Comparison of ENCODE assay signal across 17 cellular contexts in the genomic region with DNA sequence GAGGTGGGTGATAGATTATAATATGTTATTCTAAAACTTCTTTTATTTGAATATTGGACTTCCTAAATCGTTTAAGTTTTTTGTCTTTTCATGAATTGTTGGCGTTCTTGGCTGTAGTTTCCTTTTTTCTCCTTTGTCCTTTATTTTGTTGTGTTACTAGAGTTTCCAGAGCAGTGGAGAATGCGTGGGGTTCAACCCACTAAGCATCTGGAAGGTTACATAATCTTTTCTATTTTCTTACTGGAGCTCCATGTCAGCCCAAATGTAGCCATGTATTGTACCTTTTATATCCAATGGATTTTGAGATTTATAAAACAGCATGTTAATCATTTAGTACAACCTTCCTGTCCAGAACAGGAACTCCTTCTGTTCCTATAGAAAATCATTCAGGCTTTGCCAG.
DNase-seq lines count a peak whose midpoint lies in the region; ATAC-seq and TF ChIP-seq lines count a peak whose summit lies in the region.
"Had no signal": no experiment of that assay in that cellular context is flagged by ENCODE, and none has a peak within 500 bp of the region (broad histone marks: within the 10 kb centered on the region; RNA-seq: fewer than 3 reads in every experiment).

No MANE protein-coding gene starts in this region.

- peak overlapping the region; percentile 90 for H3K27ac Mint-ChIP-seq in activated T-cell treated with anti-CD3 and anti-CD28 coated beads, Interleukin-2, amount 50 U/mL, for 72 hours
- H3K27ac Mint-ChIP-seq in CD8-positive, alpha-beta memory T cell, result peak overlapping the region in 7 of 8 donors; percentile 4 to 89 (median 40)
- peak overlapping the region; percentile 83 for H3K27ac Mint-ChIP-seq in mesothelial cell of epicardium
- H3K27ac Mint-ChIP-seq in T-helper 2 cell treated with Interferon-gamma antibody and Interleukin-4, amounts not matched to agents 5 μg/mL and 100 μg/mL, for 36 hours, result no peak overlapping the region
- H3K27ac Mint-ChIP-seq: HFFc6 had no signal

- H3K9ac ChIP-seq in skeletal muscle tissue (ENCODE audit: low read depth in 1 of 3, low read length in 3 of 3), result no peak overlapping the region
- H3K9ac ChIP-seq in PC-3 (ENCODE audit: low read length), result no peak overlapping the region
- H3K9ac ChIP-seq: SK-N-SH had no signal

- no peak overlapping the region for H3K4me2 ChIP-seq in PC-3 (ENCODE audit: low read length)
- H3K4me2 ChIP-seq: SK-N-SH had no signal

- H3K4me3 Mint-ChIP-seq in activated T-cell treated with anti-CD3 and anti-CD28 coated beads, Interleukin-2, amount 50 U/mL, for 72 hours, result no peak overlapping the region
- H3K4me3 Mint-ChIP-seq in CD8-positive, alpha-beta memory T cell, result no peak overlapping the region
- H3K4me3 Mint-ChIP-seq in mesothelial cell of epicardium, result no peak overlapping the region
- no peak overlapping the region for H3K4me3 Mint-ChIP-seq in T-helper 2 cell treated with Interferon-gamma antibody and Interleukin-4, amounts not matched to agents 5 μg/mL and 100 μg/mL, for 36 hours
- H3K4me3 Mint-ChIP-seq: HFFc6 had no signal

- H3K9me2 ChIP-seq in PC-3 (replicated peaks; ENCODE audit: low read length), result no peaks in the 10 kb centered on the region
- H3K9me2 ChIP-seq: SK-N-SH had no signal

- peaks cover 25% of the 10 kb centered on the region for H4K20me1 ChIP-seq in PC-3 (ENCODE audit: low read length)

- BruUV-seq in PC-3 (replicated peaks; lab: Mats Ljungman, UMichigan), result no TSS peak

- H3K36me3 Mint-ChIP-seq in activated T-cell treated with anti-CD3 and anti-CD28 coated beads, Interleukin-2, amount 50 U/mL, for 72 hours (ENCODE audit: insufficient read depth in 2 of 2), result peaks cover 18 to 49% of the 10 kb centered on the region in 2 donors
- H3K36me3 Mint-ChIP-seq in CD8-positive, alpha-beta memory T cell, result peaks cover 0 to 96% (median 25%) of the 10 kb centered on the region in 3 donors
- peaks cover 51% of the 10 kb centered on the region for H3K36me3 Mint-ChIP-seq in mesothelial cell of epicardium
- peaks cover 63% of the 10 kb centered on the region for H3K36me3 Mint-ChIP-seq in T-helper 2 cell treated with Interferon-gamma antibody and Interleukin-4, amounts not matched to agents 5 μg/mL and 100 μg/mL, for 36 hours (ENCODE audit: low read depth)

- H2AFZ ChIP-seq in PC-3 (ENCODE audit: low read length), result no peak overlapping the region

- peaks cover 66% of the 10 kb centered on the region for H3K4me1 Mint-ChIP-seq in activated T-cell treated with anti-CD3 and anti-CD28 coated beads, Interleukin-2, amount 50 U/mL, for 72 hours (ENCODE audit: low read depth)
- H3K4me1 Mint-ChIP-seq in CD8-positive, alpha-beta memory T cell, result peaks cover 64 to 90% (median 87%) of the 10 kb centered on the region in 3 donors
- H3K4me1 Mint-ChIP-seq in mesothelial cell of epicardium, result peaks cover 42% of the 10 kb centered on the region
- peaks cover 47% of the 10 kb centered on the region for H3K4me1 Mint-ChIP-seq in T-helper 2 cell treated with Interferon-gamma antibody and Interleukin-4, amounts not matched to agents 5 μg/mL and 100 μg/mL, for 36 hours (ENCODE audit: low read depth)

- H3K27me3 Mint-ChIP-seq in activated T-cell treated with anti-CD3 and anti-CD28 coated beads, Interleukin-2, amount 50 U/mL, for 72 hours (ENCODE audit: low read depth), result no peaks in the 10 kb centered on the region
- H3K27me3 Mint-ChIP-seq in CD8-positive, alpha-beta memory T cell, result no peaks in the 10 kb centered on the region
- no peaks in the 10 kb centered on the region for H3K27me3 Mint-ChIP-seq in mesothelial cell of epicardium (ENCODE audit: low read depth)
- no peaks in the 10 kb centered on the region for H3K27me3 Mint-ChIP-seq in T-helper 2 cell treated with Interferon-gamma antibody and Interleukin-4, amounts not matched to agents 5 μg/mL and 100 μg/mL, for 36 hours (ENCODE audit: low read depth)
- H3K27me3 Mint-ChIP-seq: progenitor cell of endocrine pancreas had no signal

- ATAC-seq in activated T-cell treated with anti-CD3 and anti-CD28 coated beads, Interleukin-2, amount 50 U/mL, for 72 hours (replicated peaks in 1 of 2), result no peak
- no peak for ATAC-seq in PC-3

- H3K27ac ChIP-seq in CD8-positive, alpha-beta memory T cell (ENCODE audit: low read depth, low read length), result no peak overlapping the region
- H3K27ac ChIP-seq in skeletal muscle tissue (ENCODE audit: low read depth, low read length), result peak overlapping the region; percentile 28
- no peak overlapping the region for H3K27ac ChIP-seq in PC-3 (ENCODE audit: low read length)

- DNase-seq in activated T-cell treated with anti-CD3 and anti-CD28 coated beads, Interleukin-2, amount 50 U/mL, for 72 hours, result no peak
- no peak for DNase-seq in activated T-cell treated with anti-CD3 and anti-CD28 coated beads, Interleukin-2, amount 50 U/mL, for 48 hours
- no peak for DNase-seq in CD8-positive, alpha-beta memory T cell
- DNase-seq in mesothelial cell of epicardium (ENCODE audit: low spot score in 2 of 2, unreplicated experiment in 2 of 2) (no peak), OCI-M2 (lab: John Stamatoyannopoulos, UW; ENCODE audit: unreplicated experiment) (no peak), PC-3 (no peak)
- no peak for DNase-seq in T-helper 2 cell treated with Interferon-gamma antibody and Interleukin-4, amounts not matched to agents 5 μg/mL and 100 μg/mL, for 36 hours (ENCODE audit: low spot score)
- DNase-seq: activated CD4-positive, alpha-beta T cell treated with anti-CD3 and anti-CD28 coated beads for 48 hours; amniotic stem cell; HFFc6; left colon; NCI-H1105 treated with DMSO at 0.1 percent for 48 hours; stimulated activated CD4-positive, alpha-beta T cell treated with anti-CD3 and anti-CD28 coated beads, Interleukin-12 subunit alpha, Interleukin-12 subunit beta, amount 100 ng/mL, for 4 hours; stimulated activated naive CD4-positive, alpha-beta T cell had no signal

- H3F3A ChIP-seq in PC-3 (ENCODE audit: low read length, unreplicated experiment), result peaks cover 2% of the 10 kb centered on the region

- H3K4me3 ChIP-seq in CD8-positive, alpha-beta memory T cell (ENCODE audit: low read length), result no peak overlapping the region
- H3K4me3 ChIP-seq in skeletal muscle tissue (ENCODE audit: low read length in 3 of 3) (no peak overlapping the region), PC-3 (ENCODE audit: low read length) (no peak overlapping the region)

- H3K27me3 ChIP-seq in CD8-positive, alpha-beta memory T cell (ENCODE audit: insufficient read depth, low read length, poor library complexity, severe bottlenecking), result no peaks in the 10 kb centered on the region
- no peaks in the 10 kb centered on the region for H3K27me3 ChIP-seq in skeletal muscle tissue (ENCODE audit: control insufficient read depth in 3 of 3, insufficient read depth in 3 of 3, low read length in 3 of 3)
- no peaks in the 10 kb centered on the region for H3K27me3 ChIP-seq in PC-3 (ENCODE audit: low read length)

- peaks cover 80% of the 10 kb centered on the region for H3K79me2 ChIP-seq in PC-3 (ENCODE audit: low read length)

- peaks cover 50% of the 10 kb centered on the region for H3K36me3 ChIP-seq in CD8-positive, alpha-beta memory T cell (ENCODE audit: insufficient read depth, low read length)
- peaks cover 10 to 44% (median 27%) of the 10 kb centered on the region in 3 donors for H3K36me3 ChIP-seq in skeletal muscle tissue (ENCODE audit: control insufficient read depth in 3 of 3, insufficient read depth in 3 of 3, low read length in 3 of 3)
- peaks cover 71% of the 10 kb centered on the region for H3K36me3 ChIP-seq in PC-3 (ENCODE audit: low read depth, low read length)

- CTCF ChIA-PET in CD8-positive, alpha-beta memory T cell (lab: Charles Lee), result no interaction called here
- CTCF ChIA-PET in PC-3 (lab: Charles Lee), result no interaction called here

- intact Hi-C loops in PC-3 (cut with micrococcal nuclease), result no loop called here

- peaks cover 44% of the 10 kb centered on the region for H3K4me1 ChIP-seq in CD8-positive, alpha-beta memory T cell (ENCODE audit: insufficient read depth, low read length)
- H3K4me1 ChIP-seq in skeletal muscle tissue (ENCODE audit: control insufficient read depth in 3 of 3, insufficient read depth in 3 of 3, low read length in 3 of 3) (peaks cover 22 to 43% (median 23%) of the 10 kb centered on the region in 3 donors), PC-3 (ENCODE audit: insufficient read depth, low read length) (peaks cover 10% of the 10 kb centered on the region)

- H3K9me3 ChIP-seq in CD8-positive, alpha-beta memory T cell (ENCODE audit: low read length), result no peaks in the 10 kb centered on the region
- H3K9me3 ChIP-seq in skeletal muscle tissue (ENCODE audit: control insufficient read depth in 3 of 3, low read length in 3 of 3) (no peaks in the 10 kb centered on the region), PC-3 (ENCODE audit: low read length) (no peaks in the 10 kb centered on the region)
- H3K9me3 ChIP-seq: SK-N-SH had no signal

- POLR2A ChIA-PET in CD8-positive, alpha-beta memory T cell (lab: Charles Lee), result interaction anchor here (0.5 kb wide), 1 partner anchor 35 kb away, joined by 3 read pairs; no protein-coding TSS in a partner anchor
- POLR2A ChIA-PET in PC-3 (lab: Charles Lee; ENCODE audit: unreplicated experiment), result no interaction called here

- no peaks in the 10 kb centered on the region for H3K9me3 Mint-ChIP-seq in activated T-cell treated with anti-CD3 and anti-CD28 coated beads, Interleukin-2, amount 50 U/mL, for 72 hours
- no peaks in the 10 kb centered on the region for H3K9me3 Mint-ChIP-seq in CD8-positive, alpha-beta memory T cell
- no peaks in the 10 kb centered on the region for H3K9me3 Mint-ChIP-seq in mesothelial cell of epicardium
- no peaks in the 10 kb centered on the region for H3K9me3 Mint-ChIP-seq in T-helper 2 cell treated with Interferon-gamma antibody and Interleukin-4, amounts not matched to agents 5 μg/mL and 100 μg/mL, for 36 hours
- H3K9me3 Mint-ChIP-seq: HFFc6 had no signal

- TF ChIP-seq CTCF in mesothelial cell of epicardium (IDR thresholded peaks at IDR 0.05; ENCODE audit: unreplicated experiment) (no peak), PC-3 (conservative IDR thresholded peaks at IDR 0.05; ENCODE audit: low read depth, low read length) (no peak)
